In genomic region chr5:55649963-55650362, GRCh38 we compare ENCODE assay signal across 18 cellular contexts.
DNase-seq lines count a peak whose midpoint lies in the region; ATAC-seq and TF ChIP-seq lines count a peak whose summit lies in the region.
"Had no signal": no experiment of that assay in that cellular context is flagged by ENCODE, and none has a peak within 500 bp of the region (broad histone marks: within the 10 kb centered on the region; RNA-seq: fewer than 3 reads in every experiment).

No MANE protein-coding gene starts in this region.

- 0 out of 2 replicates have a peak overlapping the region, but pooled peaks have one; percentile 56 for H3K4me2 ChIP-seq in SK-N-SH
- no peak overlapping the region for H3K4me2 ChIP-seq in GM23338

- TF ChIP-seq EP300 in SK-N-SH (IDR thresholded peaks at IDR 0.05; ENCODE audit: borderline replicate concordance in 1 of 2, low read depth in 1 of 2, low read length in 1 of 2): no peak

- 0 out of 4 replicates have a peak, but pooled peaks cover 0 to 8% of the 10 kb centered on the region in 2 experiments for H3K4me1 ChIP-seq in SK-N-SH (ENCODE audit: control insufficient read depth in 1 of 2, insufficient read depth in 2 of 2, low read depth in 1 of 2, low read length in 1 of 2)
- H3K4me1 ChIP-seq in GM23338 (ENCODE audit: insufficient read depth): no peaks in the 10 kb centered on the region
- H3K4me1 ChIP-seq: right lobe of liver, suprapubic skin had no signal

- H3K4me1 Mint-ChIP-seq in stimulated activated naive CD8-positive, alpha-beta T cell treated with anti-CD3 and anti-CD28 coated beads, Interleukin-15, amount 100 ng/mL, for 72 hours: peaks cover 27% of the 10 kb centered on the region
- H3K4me1 Mint-ChIP-seq in central memory CD8-positive, alpha-beta T cell: no peaks in the 10 kb centered on the region
- no peaks in the 10 kb centered on the region for H3K4me1 Mint-ChIP-seq in GM23338

- H3K27me3 Mint-ChIP-seq in stimulated activated naive CD8-positive, alpha-beta T cell treated with anti-CD3 and anti-CD28 coated beads, Interleukin-15, amount 100 ng/mL, for 72 hours: no peaks in the 10 kb centered on the region
- H3K27me3 Mint-ChIP-seq in central memory CD8-positive, alpha-beta T cell: no peaks in the 10 kb centered on the region
- no peaks in the 10 kb centered on the region for H3K27me3 Mint-ChIP-seq in GM23338 (ENCODE audit: insufficient read depth, low read depth, poor library complexity)

- peak overlapping the region; percentile 5 to 69 for H3K27ac Mint-ChIP-seq in stimulated activated naive CD8-positive, alpha-beta T cell treated with anti-CD3 and anti-CD28 coated beads, Interleukin-15, amount 100 ng/mL, for 72 hours
- H3K27ac Mint-ChIP-seq in central memory CD8-positive, alpha-beta T cell (ENCODE audit: low read depth): peak overlapping the region; percentile 1
- no peak overlapping the region for H3K27ac Mint-ChIP-seq in GM23338

- no peak overlapping the region for H3K9ac ChIP-seq in SK-N-SH

- TF ChIP-seq CTCF in SK-N-SH (IDR thresholded peaks at IDR 0.05) (no peak), GM23338 (conservative IDR thresholded peaks at IDR 0.05; ENCODE audit: low read depth in 2 of 2) (no peak)

- H3F3A ChIP-seq in SK-N-SH (replicated peaks; ENCODE audit: insufficient read depth): peaks cover 9% of the 10 kb centered on the region
- H3F3A ChIP-seq in GM23338 (replicated peaks; ENCODE audit: low read depth): no peaks in the 10 kb centered on the region

- peak overlapping the region; percentile 30 to 32 for H3K4me3 Mint-ChIP-seq in stimulated activated naive CD8-positive, alpha-beta T cell treated with anti-CD3 and anti-CD28 coated beads, Interleukin-15, amount 100 ng/mL, for 72 hours
- no peak overlapping the region for H3K4me3 Mint-ChIP-seq in central memory CD8-positive, alpha-beta T cell
- H3K4me3 Mint-ChIP-seq in GM23338: no peak overlapping the region

- H2AFZ ChIP-seq in SK-N-SH (ENCODE audit: low read depth): peak overlapping the region; percentile 22; the same call in 1 of the 2 replicates
- no peak overlapping the region for H2AFZ ChIP-seq in GM23338

- peaks cover 22% of the 10 kb centered on the region for H3K36me3 Mint-ChIP-seq in central memory CD8-positive, alpha-beta T cell (ENCODE audit: insufficient read depth)
- peaks cover 54% of the 10 kb centered on the region for H3K36me3 Mint-ChIP-seq in GM23338 (ENCODE audit: low read depth)

- ATAC-seq in SK-N-SH treated with all-trans-retinoic acid at 6 μM for 48 hours (no peak), GM18517 (IDR thresholded peaks at IDR 0.05; ENCODE audit: unreplicated experiment) (no peak), GM23338 (no peak)
- ATAC-seq in stimulated activated naive CD8-positive, alpha-beta T cell treated with anti-CD3 and anti-CD28 coated beads, Interleukin-15, amount 100 ng/mL, for 72 hours: peak; percentile 63
- no peak for ATAC-seq in stimulated activated naive CD8-positive, alpha-beta T cell treated with anti-CD3 and anti-CD28 coated beads, Interleukin-15, Interleukin-2, amounts not matched to agents 100 U/mL and 50 U/mL, for 24 hours
- ATAC-seq in central memory CD8-positive, alpha-beta T cell (replicated peaks; ENCODE audit: extremely low read depth, poor library complexity, severe bottlenecking): no peak

- peak overlapping the region in 1 of 2 experiments; percentile 55; a peak in 2 of 4 replicates for H3K27ac ChIP-seq in SK-N-SH (ENCODE audit: low read depth in 2 of 2, low read length in 1 of 2)
- no peak overlapping the region; the same call in 1 of the 2 replicates for H3K27ac ChIP-seq in GM23338 (ENCODE audit: low read depth)
- H3K27ac ChIP-seq: 22Rv1, brain microvascular endothelial cell, suprapubic skin had no signal

- CTCF ChIA-PET in SK-N-SH (lab: Yijun Ruan, JAX): no interaction called here

- no peaks in the 10 kb centered on the region for H3K9me3 Mint-ChIP-seq in stimulated activated naive CD8-positive, alpha-beta T cell treated with anti-CD3 and anti-CD28 coated beads, Interleukin-15, amount 100 ng/mL, for 72 hours
- H3K9me3 Mint-ChIP-seq in central memory CD8-positive, alpha-beta T cell: no peaks in the 10 kb centered on the region
- H3K9me3 Mint-ChIP-seq in GM23338: no peaks in the 10 kb centered on the region

- H3K79me2 ChIP-seq in SK-N-SH (ENCODE audit: insufficient read depth): no peaks in the 10 kb centered on the region
- H3K79me2 ChIP-seq in GM23338 (replicated peaks; ENCODE audit: insufficient read depth): no peaks in the 10 kb centered on the region

- no peak for DNase-seq in SK-N-SH
- no peak for DNase-seq in stimulated activated naive CD8-positive, alpha-beta T cell treated with anti-CD3 and anti-CD28 coated beads, Interleukin-15, amount 100 ng/mL, for 72 hours
- no peak for DNase-seq in stimulated activated naive CD8-positive, alpha-beta T cell treated with anti-CD3 and anti-CD28 coated beads, Interleukin-15, Interleukin-2, amounts not matched to agents 100 U/mL and 50 U/mL, for 24 hours
- no peak for DNase-seq in central memory CD8-positive, alpha-beta T cell (ENCODE audit: low spot score in 2 of 2)
- DNase-seq in NCI-H2107 treated with DMSO at 0.1 percent for 48 hours (lab: John Stamatoyannopoulos, UW; ENCODE audit: unreplicated experiment): no peak
- no peak for DNase-seq in GM23338 (ENCODE audit: low spot score)
- DNase-seq: brain microvascular endothelial cell; NCI-H1436 treated with DMSO at 0.1 percent for 48 hours; NCI-H446; NCI-H82; right lobe of liver; stimulated activated CD4-positive, alpha-beta T cell treated with anti-CD3 and anti-CD28 coated beads, Interleukin-12 subunit alpha, Interleukin-12 subunit beta, amount 100 ng/mL, for 4 hours; stimulated activated CD4-positive, alpha-beta T cell treated with anti-CD3 and anti-CD28 coated beads, Interleukin-4, amount 100 ng/mL, for 1 hour; T1000 had no signal

- H3K9me3 ChIP-seq in SK-N-SH: no peaks in the 10 kb centered on the region
- H3K9me3 ChIP-seq: right lobe of liver, suprapubic skin had no signal

- POLR2A ChIA-PET in SK-N-SH (lab: Yijun Ruan, JAX): no interaction called here

- TF ChIP-seq RAD21 in SK-N-SH (IDR thresholded peaks at IDR 0.05; ENCODE audit: low read length): no peak

- H3K27me3 ChIP-seq in SK-N-SH (ENCODE audit: insufficient read depth) (no peaks in the 10 kb centered on the region), GM23338 (ENCODE audit: insufficient read depth) (no peaks in the 10 kb centered on the region)
- H3K27me3 ChIP-seq: brain microvascular endothelial cell, right lobe of liver, suprapubic skin had no signal

- no peaks in the 10 kb centered on the region for H3K9me2 ChIP-seq in SK-N-SH
- no peaks in the 10 kb centered on the region for H3K9me2 ChIP-seq in GM23338 (ENCODE audit: insufficient read depth)

- H3K36me3 ChIP-seq in SK-N-SH (replicated peaks in 1 of 2; ENCODE audit: control insufficient read depth in 1 of 2, insufficient read depth in 2 of 2, low read length in 1 of 2): peaks cover 2 to 33% of the 10 kb centered on the region in 2 experiments
- H3K36me3 ChIP-seq in GM23338 (ENCODE audit: insufficient read depth): 0 out of 2 replicates have a peak, but pooled peaks cover under 1% of the 10 kb centered on the region
- H3K36me3 ChIP-seq: brain microvascular endothelial cell, right lobe of liver had no signal

- H4K20me1 ChIP-seq in SK-N-SH (ENCODE audit: insufficient read depth) (no peaks in the 10 kb centered on the region), GM23338 (replicated peaks; ENCODE audit: insufficient read depth) (no peaks in the 10 kb centered on the region)

- H3K4me3 ChIP-seq in SK-N-SH (ENCODE audit: low read depth in 2 of 2, low read length in 1 of 2) (peak overlapping the region in 1 of 2 experiments; percentile 4; a peak in 1 of 4 replicates), GM23338 (no peak overlapping the region)
- H3K4me3 ChIP-seq: right lobe of liver, suprapubic skin had no signal

TF ChIP-seq in SK-N-SH, 30 proteins besides CTCF, POLR2A, EP300 and RAD21:
- TF ChIP-seq MAX (IDR thresholded peaks at IDR 0.05; ENCODE audit: low read depth) (no peak), SIN3A (IDR thresholded peaks at IDR 0.05; ENCODE audit: borderline replicate concordance, low read depth, low read length) (no peak), GATA2 (CRISPR knock-in tag; IDR thresholded peaks at IDR 0.05) (no peak), FOXM1 (IDR thresholded peaks at IDR 0.05; ENCODE audit: low read depth) (no peak), YY1 (IDR thresholded peaks at IDR 0.05; ENCODE audit: low read depth) (no peak)

TF ChIP-seq in SK-N-SH treated with all-trans-retinoic acid at 6 μM for 48 hours, 23 proteins besides CTCF, POLR2A, EP300 and RAD21 (continues in another document):
- TF ChIP-seq OSR1 (CRISPR knock-in tag; IDR thresholded peaks at IDR 0.05) (no peak), ESRRG (CRISPR knock-in tag; IDR thresholded peaks at IDR 0.05) (no peak), ZC3H10 (CRISPR knock-in tag; IDR thresholded peaks at IDR 0.05) (no peak), GLIS3 (CRISPR knock-in tag; IDR thresholded peaks at IDR 0.05) (no peak), RARB (CRISPR knock-in tag; IDR thresholded peaks at IDR 0.05) (no peak), ZNF565 (CRISPR knock-in tag; conservative IDR thresholded peaks at IDR 0.05; ENCODE audit: low read depth) (no peak)

TF ChIP-seq in GM23338, 12 proteins besides CTCF, POLR2A, EP300 and RAD21 (continues in another document):
- TF ChIP-seq ZNF114 (CRISPR knock-in tag; IDR thresholded peaks at IDR 0.05) (no peak), JUNB (IDR thresholded peaks at IDR 0.05; ENCODE audit: unreplicated experiment) (no peak), EZH2phosphoT487 (IDR thresholded peaks at IDR 0.05; ENCODE audit: unreplicated experiment) (no peak)

Comparison
In these comparisons a context has a peak if more than half of its experiments do, and no peak if none do; other contexts are left out.
1. H3K4me3 Mint-ChIP-seq: peak in stimulated activated naive CD8-positive, alpha-beta T cell treated with anti-CD3 and anti-CD28 coated beads, Interleukin-15, amount 100 ng/mL, for 72 hours (2 of 2); none in central memory CD8-positive, alpha-beta T cell (single experiment) and GM23338 (single experiment).